Comparison of ENCODE assay signal across 8 cellular contexts in the genomic region with DNA sequence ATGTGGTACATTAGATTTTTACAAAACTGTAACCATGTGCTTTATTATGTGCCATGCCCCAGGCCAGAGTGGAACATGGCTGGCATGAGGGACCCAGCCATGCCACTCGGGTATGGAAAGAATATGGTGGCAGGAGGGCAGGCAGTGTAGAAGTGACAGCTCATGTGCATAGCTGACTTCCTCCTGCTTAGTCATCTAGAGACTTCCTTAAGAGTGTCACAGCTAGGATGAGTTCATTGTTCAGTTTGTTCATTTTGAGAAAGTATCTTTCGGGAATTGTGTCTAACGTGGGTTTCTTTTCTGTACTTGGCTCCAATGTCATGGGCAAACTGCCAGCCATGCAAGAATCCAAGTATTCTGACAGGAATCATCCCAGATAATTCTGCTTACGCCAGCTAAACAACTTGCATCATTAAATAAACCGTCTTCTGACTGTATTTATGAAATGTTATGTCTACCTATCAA.
A peak's percentile ranks its signal among the peaks of the same experiment; 100 is the strongest.
DNase-seq lines count a peak whose midpoint lies in the region; ATAC-seq and TF ChIP-seq lines count a peak whose summit lies in the region.

No MANE protein-coding gene starts in this region.

- no peak for TF ChIP-seq CTCF in GM12865 (IDR thresholded peaks at IDR 0.05; ENCODE audit: insufficient read depth, low read depth, low read length, missing control alignments)
- TF ChIP-seq CTCF in left ventricle myocardium inferior (IDR thresholded peaks at IDR 0.05; ENCODE audit: borderline replicate concordance), result no peak
- TF ChIP-seq CTCF in endothelial cell (IDR thresholded peaks at IDR 0.05; ENCODE audit: unreplicated experiment), result no peak

- no peak overlapping the region for H3K27ac Mint-ChIP-seq in activated CD4-positive, alpha-beta memory T cell treated with anti-CD3 and anti-CD28 coated beads, Interleukin-2, amount 10 ng/mL, durations not matched to agents 7 days and 5 days
- H3K27ac Mint-ChIP-seq in endothelial cell (ENCODE audit: unreplicated experiment), result no peak overlapping the region

- no peaks in the 10 kb centered on the region for H3K27me3 Mint-ChIP-seq in activated CD4-positive, alpha-beta memory T cell treated with anti-CD3 and anti-CD28 coated beads, Interleukin-2, amount 10 ng/mL, durations not matched to agents 7 days and 5 days
- peaks cover 7% of the 10 kb centered on the region for H3K27me3 Mint-ChIP-seq in endothelial cell (ENCODE audit: unreplicated experiment)

- POLR2A ChIA-PET in activated CD4-positive, alpha-beta memory T cell treated with anti-CD3 and anti-CD28 coated beads, Interleukin-2, amount 10 ng/mL, durations not matched to agents 7 days and 5 days (lab: Charles Lee), result interaction anchor here (1.5 to 2.1 kb wide), 2 partner anchors 10 to 113 kb away, joined by 3 to 5 read pairs; no protein-coding TSS in a partner anchor

- H3K36me3 ChIP-seq in left ventricle myocardium inferior, result peaks cover 37% of the 10 kb centered on the region

- H3K4me1 ChIP-seq in left ventricle myocardium inferior, result peaks cover 98% of the 10 kb centered on the region

- peak; percentile 70 for ATAC-seq in HG02938 (IDR thresholded peaks at IDR 0.05; ENCODE audit: unreplicated experiment)
- ATAC-seq in HG02840 (IDR thresholded peaks at IDR 0.05; ENCODE audit: low FRiP score, unreplicated experiment), result no peak

- DNase-seq in GM12865 (ENCODE audit: low read depth) (peak; percentile 6), left ventricle myocardium inferior (peak; percentile 57), endothelial cell (ENCODE audit: low spot score) (no peak), cerebellar cortex (ENCODE audit: low spot score) (no peak)
- peak; percentile 33 for DNase-seq in activated CD4-positive, alpha-beta memory T cell treated with anti-CD3 and anti-CD28 coated beads, Interleukin-2, amount 10 ng/mL, durations not matched to agents 7 days and 5 days
- DNase-seq in stimulated activated CD4-positive, alpha-beta T cell treated with anti-CD3 and anti-CD28 coated beads, Interleukin-4, amount 100 ng/mL, for 4 hours, result peak; percentile 16 to 48

- H3K27ac ChIP-seq in left ventricle myocardium inferior (replicated peaks), result peak overlapping the region; percentile 68

- CTCF ChIA-PET in activated CD4-positive, alpha-beta memory T cell treated with anti-CD3 and anti-CD28 coated beads, Interleukin-2, amount 10 ng/mL, durations not matched to agents 7 days and 5 days (lab: Charles Lee), result interaction anchor here (0.9 to 1.8 kb wide), 4 partner anchors 18 to 701 kb away, joined by 3 to 5 read pairs (median 5); no protein-coding TSS in a partner anchor

- H3K9me3 Mint-ChIP-seq in activated CD4-positive, alpha-beta memory T cell treated with anti-CD3 and anti-CD28 coated beads, Interleukin-2, amount 10 ng/mL, durations not matched to agents 7 days and 5 days, result no peaks in the 10 kb centered on the region
- no peaks in the 10 kb centered on the region for H3K9me3 Mint-ChIP-seq in endothelial cell (ENCODE audit: unreplicated experiment)

- peaks cover 72% of the 10 kb centered on the region for H3K36me3 Mint-ChIP-seq in activated CD4-positive, alpha-beta memory T cell treated with anti-CD3 and anti-CD28 coated beads, Interleukin-2, amount 10 ng/mL, durations not matched to agents 7 days and 5 days (ENCODE audit: low read depth)
- H3K36me3 Mint-ChIP-seq in endothelial cell (ENCODE audit: low read depth, unreplicated experiment), result peaks cover 46% of the 10 kb centered on the region

- no peaks in the 10 kb centered on the region for H3K9me3 ChIP-seq in left ventricle myocardium inferior (replicated peaks)

- H3K4me3 Mint-ChIP-seq in activated CD4-positive, alpha-beta memory T cell treated with anti-CD3 and anti-CD28 coated beads, Interleukin-2, amount 10 ng/mL, durations not matched to agents 7 days and 5 days, result no peak overlapping the region
- no peak overlapping the region for H3K4me3 Mint-ChIP-seq in endothelial cell (ENCODE audit: unreplicated experiment)

- H3K4me1 Mint-ChIP-seq in activated CD4-positive, alpha-beta memory T cell treated with anti-CD3 and anti-CD28 coated beads, Interleukin-2, amount 10 ng/mL, durations not matched to agents 7 days and 5 days, result peaks cover 57% of the 10 kb centered on the region
- H3K4me1 Mint-ChIP-seq in endothelial cell (ENCODE audit: unreplicated experiment), result peaks cover 15% of the 10 kb centered on the region

- no peaks in the 10 kb centered on the region for H3K27me3 ChIP-seq in left ventricle myocardium inferior (ENCODE audit: low read depth)

- H3K4me3 ChIP-seq in GM12865 (ENCODE audit: low read depth, low read length) (no peak overlapping the region), left ventricle myocardium inferior (no peak overlapping the region)

- intact Hi-C loops in left ventricle myocardium inferior (cut with micrococcal nuclease), result no loop called here

Comparison
In these comparisons a context has a peak if more than half of its experiments do, and no peak if none do; other contexts are left out.
1. DNase-seq: peak in GM12865 (single experiment), activated CD4-positive, alpha-beta memory T cell treated with anti-CD3 and anti-CD28 coated beads, Interleukin-2, amount 10 ng/mL, durations not matched to agents 7 days and 5 days (single experiment), left ventricle myocardium inferior (single experiment) and stimulated activated CD4-positive, alpha-beta T cell treated with anti-CD3 and anti-CD28 coated beads, Interleukin-4, amount 100 ng/mL, for 4 hours (2 of 2); none in endothelial cell (single experiment) and cerebellar cortex (single experiment).